ENCODE assay signal across 18 cellular contexts in genomic region chr16:89117239-89117974, GRCh38. TPM values are rescaled to one million over a fixed set of nuclear protein-coding genes. Genes with fewer than 3 reads are reported as not detected.
DNase-seq lines count a peak whose midpoint lies in the region; TF ChIP-seq lines count a peak whose summit lies in the region.
"Had no signal": no experiment of that assay in that cellular context is flagged by ENCODE, and none has a peak within 500 bp of the region (broad histone marks: within the 10 kb centered on the region; RNA-seq: fewer than 3 reads in every experiment).

No MANE protein-coding gene starts in this region.

- DNase-seq in activated naive CD4-positive, alpha-beta T cell treated with anti-CD3 and anti-CD28 coated beads, Interleukin-2, amount 50 U/mL, for 16 hours, result no peak
- DNase-seq in CD8-positive, alpha-beta memory T cell, result no peak
- peak; percentile 72 for DNase-seq in chondrocyte (ENCODE audit: low spot score)
- peak; percentile 60 for DNase-seq in spleen
- DNase-seq in NCI-H1105 treated with DMSO at 0.1 percent for 48 hours (lab: John Stamatoyannopoulos, UW), result no peak
- no peak for DNase-seq in GM19240 (ENCODE audit: insufficient read length, low spot score)
- DNase-seq in NCI-H2081 treated with DMSO at 0.1 percent for 48 hours (lab: John Stamatoyannopoulos, UW), result no peak
- DNase-seq: activated T-cell treated with anti-CD3 and anti-CD28 coated beads, Interleukin-2, amount 50 U/mL, for 4 hours; kidney glomerular epithelial cell; NCI-H2029 treated with DMSO at 0.1 percent for 48 hours; NCI-H510A treated with DMSO at 0.1 percent for 48 hours; SHP77; sigmoid colon; stimulated activated CD4-positive, alpha-beta T cell treated with anti-CD3 and anti-CD28 coated beads, Interleukin-1b, Interleukin-23, amount 100 ng/mL, for 48 hours had no signal

- H3K36me3 Mint-ChIP-seq in activated naive CD4-positive, alpha-beta T cell treated with anti-CD3 and anti-CD28 coated beads, Interleukin-2, amount 50 U/mL, for 24 hours, result peaks cover 12% of the 10 kb centered on the region
- H3K36me3 Mint-ChIP-seq in CD8-positive, alpha-beta memory T cell, result peaks cover 12 to 75% (median 19%) of the 10 kb centered on the region in 3 donors
- H3K36me3 Mint-ChIP-seq in chondrocyte (ENCODE audit: low read depth), result peaks cover 33% of the 10 kb centered on the region

- TF ChIP-seq CTCF in chondrocyte (IDR thresholded peaks at IDR 0.05) (no peak), spleen (IDR thresholded peaks at IDR 0.05 in 8 of 11, conservative IDR thresholded peaks at IDR 0.05 in 3 of 11) (no peak)

- no peak overlapping the region for H3K27ac ChIP-seq in CD8-positive, alpha-beta memory T cell (ENCODE audit: low read depth, low read length)
- H3K27ac ChIP-seq in spleen, result peak overlapping the region in 1 of 8 donors; percentile 31
- H3K27ac ChIP-seq: ascending aorta, sigmoid colon had no signal

- WGBS in spleen, 5 donors, result 93 to 96% (median 95%) methylated on average over 21 to 26 of the region's 26 CpGs

- POLR2A ChIA-PET in CD8-positive, alpha-beta memory T cell (lab: Charles Lee), result no interaction called here

- H3K27ac Mint-ChIP-seq in activated naive CD4-positive, alpha-beta T cell treated with anti-CD3 and anti-CD28 coated beads, Interleukin-2, amount 50 U/mL, for 24 hours, result peak overlapping the region; percentile 55
- H3K27ac Mint-ChIP-seq in CD8-positive, alpha-beta memory T cell, result peak overlapping the region; percentile 47 to 99 (median 94)
- no peak overlapping the region for H3K27ac Mint-ChIP-seq in chondrocyte (ENCODE audit: unreplicated experiment)

- H3K4me1 Mint-ChIP-seq in activated naive CD4-positive, alpha-beta T cell treated with anti-CD3 and anti-CD28 coated beads, Interleukin-2, amount 50 U/mL, for 24 hours, result peaks cover 48% of the 10 kb centered on the region
- H3K4me1 Mint-ChIP-seq in CD8-positive, alpha-beta memory T cell, result peaks cover 35 to 40% (median 37%) of the 10 kb centered on the region in 3 donors
- peaks cover 14% of the 10 kb centered on the region for H3K4me1 Mint-ChIP-seq in chondrocyte (ENCODE audit: low read depth)

- no peaks in the 10 kb centered on the region for H3K27me3 Mint-ChIP-seq in activated naive CD4-positive, alpha-beta T cell treated with anti-CD3 and anti-CD28 coated beads, Interleukin-2, amount 50 U/mL, for 24 hours
- peaks cover 0 to 2% of the 10 kb centered on the region in 2 donors for H3K27me3 Mint-ChIP-seq in CD8-positive, alpha-beta memory T cell
- H3K27me3 Mint-ChIP-seq in chondrocyte (ENCODE audit: low read depth), result no peaks in the 10 kb centered on the region

- no peak for TF ChIP-seq POLR2A in spleen (IDR thresholded peaks at IDR 0.05)

- intact Hi-C loops in spleen (cut with DNase I; ENCODE audit: low total_unique reads), result no loop called here

- no peak overlapping the region for H3K4me3 Mint-ChIP-seq in activated naive CD4-positive, alpha-beta T cell treated with anti-CD3 and anti-CD28 coated beads, Interleukin-2, amount 50 U/mL, for 24 hours
- peak overlapping the region in 1 of 7 donors; percentile 32 for H3K4me3 Mint-ChIP-seq in CD8-positive, alpha-beta memory T cell
- H3K4me3 Mint-ChIP-seq in chondrocyte (ENCODE audit: unreplicated experiment), result no peak overlapping the region
- H3K4me3 Mint-ChIP-seq: activated T-cell treated with anti-CD3 and anti-CD28 coated beads, Interleukin-2, amount 50 U/mL, for 4 hours had no signal

- CTCF ChIA-PET in CD8-positive, alpha-beta memory T cell (lab: Charles Lee), result no interaction called here

- H3K4me1 ChIP-seq in CD8-positive, alpha-beta memory T cell (ENCODE audit: insufficient read depth, low read length), result peaks cover 55% of the 10 kb centered on the region
- peaks cover 12 to 94% (median 67%) of the 10 kb centered on the region in 6 donors for H3K4me1 ChIP-seq in spleen
- H3K4me1 ChIP-seq: ascending aorta, sigmoid colon had no signal

- H3K36me3 ChIP-seq in CD8-positive, alpha-beta memory T cell (ENCODE audit: insufficient read depth, low read length), result peaks cover 15% of the 10 kb centered on the region
- peaks cover 0 to 89% (median 62%) of the 10 kb centered on the region in 6 donors for H3K36me3 ChIP-seq in spleen

- no peaks in the 10 kb centered on the region for H3K27me3 ChIP-seq in CD8-positive, alpha-beta memory T cell (ENCODE audit: insufficient read depth, low read length, poor library complexity, severe bottlenecking)
- no peaks in the 10 kb centered on the region for H3K27me3 ChIP-seq in spleen (replicated peaks in 1 of 7)
- H3K27me3 ChIP-seq: ascending aorta, sigmoid colon had no signal

- no peaks in the 10 kb centered on the region for H3K9me3 Mint-ChIP-seq in activated naive CD4-positive, alpha-beta T cell treated with anti-CD3 and anti-CD28 coated beads, Interleukin-2, amount 50 U/mL, for 24 hours
- H3K9me3 Mint-ChIP-seq in CD8-positive, alpha-beta memory T cell, result no peaks in the 10 kb centered on the region
- no peaks in the 10 kb centered on the region for H3K9me3 Mint-ChIP-seq in chondrocyte (ENCODE audit: low read depth)
- H3K9me3 Mint-ChIP-seq: activated T-cell treated with anti-CD3 and anti-CD28 coated beads, Interleukin-2, amount 50 U/mL, for 4 hours had no signal

- H3K4me3 ChIP-seq in CD8-positive, alpha-beta memory T cell (ENCODE audit: low read length), result no peak overlapping the region
- H3K4me3 ChIP-seq in spleen, result no peak overlapping the region
- H3K4me3 ChIP-seq: ascending aorta, sigmoid colon had no signal

- no peaks in the 10 kb centered on the region for H3K9me3 ChIP-seq in CD8-positive, alpha-beta memory T cell (ENCODE audit: low read length)
- no peaks in the 10 kb centered on the region for H3K9me3 ChIP-seq in spleen
- H3K9me3 ChIP-seq: ascending aorta, sigmoid colon had no signal

RNA-seq across cellular contexts. Expression of gene ACSF3, which starts 23.8 kb away (rescaled TPM):
- total RNA-seq in CD8-positive, alpha-beta memory T cell, result 10 to 100 TPM; 43.6 to 43.9 TPM
- polyA plus RNA-seq in CD8-positive, alpha-beta memory T cell, result 35.5 TPM
- total RNA-seq in chondrocyte, result 19.5 to 24.4 TPM (median 20.8 TPM) in 3 replicates
- 10 to 100 TPM; 39.9 to 68.1 (median 50.0) TPM for total RNA-seq in spleen
- polyA plus RNA-seq in spleen, result 10 to 100 TPM; 35.4 to 50.2 (median 45.9) TPM

RNA-seq across cellular contexts. Expression of gene CDH15, which starts 54.1 kb away (rescaled TPM):
- not detected for total RNA-seq in CD8-positive, alpha-beta memory T cell
- not detected for polyA plus RNA-seq in CD8-positive, alpha-beta memory T cell
- 0.20 to 0.23 TPM in 2 of 3 replicates, not detected in the other for total RNA-seq in chondrocyte
- 1 to 10 TPM in 5 of 7 donors, under 1 TPM in 2; 0.74 to 7.4 (median 1.5) TPM for total RNA-seq in spleen
- polyA plus RNA-seq in spleen, result 1 to 10 TPM in 1 of 3 donors, under 1 TPM in 2; 0.14 to 1.1 (median 0.57) TPM
- total RNA-seq: activated T-cell treated with anti-CD3 and anti-CD28 coated beads, Interleukin-2, amount 50 U/mL, for 4 hours; ascending aorta; sigmoid colon; subcutaneous adipose tissue; T-helper 1 cell treated with Interleukin-12 subunit alpha and Interleukin-12 subunit beta and Interleukin-4 antibody, amounts not matched to agents 30 ng/mL and 1 ng/mL, for 36 hours had no signal

Comparison
In these comparisons a context has a peak if more than half of its experiments do, and no peak if none do; other contexts are left out.
1. DNase-seq: peak in chondrocyte (single experiment) and spleen (single experiment); none in activated naive CD4-positive, alpha-beta T cell treated with anti-CD3 and anti-CD28 coated beads, Interleukin-2, amount 50 U/mL, for 16 hours (single experiment), CD8-positive, alpha-beta memory T cell (0 of 5), NCI-H1105 treated with DMSO at 0.1 percent for 48 hours (single experiment), GM19240 (single experiment) and NCI-H2081 treated with DMSO at 0.1 percent for 48 hours (single experiment).